Comparison of ENCODE assay signal across 1 cellular context in genomic region chr5:79685621-79686020, GRCh38.
TF ChIP-seq lines count a peak whose summit lies in the region.

No MANE protein-coding gene starts in this region.

TF ChIP-seq in IMR-90, 13 proteins besides CTCF, POLR2A, EP300 and RAD21:
- TF ChIP-seq RFX5 (IDR thresholded peaks at IDR 0.05; ENCODE audit: low read depth, low read length) (no peak), MAZ (IDR thresholded peaks at IDR 0.05; ENCODE audit: borderline replicate concordance, low read depth, low read length) (no peak), SMC3 (IDR thresholded peaks at IDR 0.05; ENCODE audit: low read depth, low read length) (no peak), RCOR1 (IDR thresholded peaks at IDR 0.05; ENCODE audit: insufficient replicate concordance, low read length) (no peak), USF2 (IDR thresholded peaks at IDR 0.05; ENCODE audit: low read depth, low read length) (no peak), MAFK (IDR thresholded peaks at IDR 0.05; ENCODE audit: low read depth, low read length) (no peak), BHLHE40 (IDR thresholded peaks at IDR 0.05; ENCODE audit: low read depth, low read length) (no peak), FOS (IDR thresholded peaks at IDR 0.05; ENCODE audit: low read depth, low read length) (no peak), MXI1 (IDR thresholded peaks at IDR 0.05; ENCODE audit: borderline replicate concordance, low read depth, low read length) (no peak), CHD1 (IDR thresholded peaks at IDR 0.05; ENCODE audit: low read depth, low read length) (no peak), NFE2L2 (IDR thresholded peaks at IDR 0.05; ENCODE audit: low read depth, low read length) (no peak), CEBPB (IDR thresholded peaks at IDR 0.05; ENCODE audit: low read depth, low read length) (no peak), ELK1 (IDR thresholded peaks at IDR 0.05; ENCODE audit: borderline replicate concordance, low read depth, low read length) (no peak)
